Comparison of ENCODE assay signal across 1 cellular context in the genomic region with DNA sequence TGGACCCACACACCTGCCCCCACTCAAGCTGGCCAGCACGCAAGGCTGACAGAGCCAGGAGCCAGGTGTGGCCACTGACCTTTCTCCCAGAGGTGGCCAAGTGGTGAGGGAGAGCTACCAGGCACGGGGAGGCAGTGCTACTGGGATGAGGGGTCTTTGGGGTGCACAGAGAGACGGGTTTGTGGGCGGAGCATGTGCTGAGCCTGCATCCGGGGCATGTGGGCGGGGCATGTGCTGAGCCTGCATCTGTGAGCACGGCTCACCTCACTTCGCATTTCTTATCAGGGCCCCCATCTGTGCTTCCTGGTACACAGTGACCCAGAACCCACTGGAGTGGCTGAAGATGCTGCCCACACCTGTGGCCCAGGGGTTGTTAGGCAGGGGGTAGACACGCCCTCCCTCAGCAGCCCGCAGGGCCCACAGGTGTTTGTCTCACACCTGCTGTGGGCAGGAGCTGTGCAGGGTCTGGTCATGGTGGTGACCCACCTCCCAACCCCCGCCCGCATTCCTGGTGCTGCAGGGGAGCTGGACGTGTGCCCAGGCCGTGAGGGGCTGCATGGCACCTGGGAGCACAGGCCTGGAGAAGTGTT.
TF ChIP-seq lines count a peak whose summit lies in the region.

No MANE protein-coding gene starts in this region.

TF ChIP-seq in H1, 55 proteins besides CTCF, POLR2A, EP300 and RAD21:
- no peak for TF ChIP-seq ASH2L (IDR thresholded peaks at IDR 0.05; ENCODE audit: low read length)
- TF ChIP-seq SUZ12 (IDR thresholded peaks at IDR 0.05; ENCODE audit: low read length) = no peak
- no peak for TF ChIP-seq BACH1 (IDR thresholded peaks at IDR 0.05; ENCODE audit: low read length)
- TF ChIP-seq KDM1A (IDR thresholded peaks at IDR 0.05; ENCODE audit: borderline replicate concordance, low read length) = no peak
- no peak for TF ChIP-seq GTF2F1 (IDR thresholded peaks at IDR 0.05; ENCODE audit: borderline replicate concordance, low read depth, low read length)
- TF ChIP-seq SIRT6 (IDR thresholded peaks at IDR 0.05; ENCODE audit: low read length) = no peak
- TF ChIP-seq JUN (IDR thresholded peaks at IDR 0.05; ENCODE audit: low read depth, low read length) = no peak
- no peak for TF ChIP-seq RFX5 (IDR thresholded peaks at IDR 0.05; ENCODE audit: borderline replicate concordance, low read depth, low read length)
- TF ChIP-seq NRF1 (IDR thresholded peaks at IDR 0.05; ENCODE audit: low read depth, low read length) = no peak
- no peak for TF ChIP-seq TBP (IDR thresholded peaks at IDR 0.05; ENCODE audit: low read depth, low read length)
- TF ChIP-seq, protein P1, sequence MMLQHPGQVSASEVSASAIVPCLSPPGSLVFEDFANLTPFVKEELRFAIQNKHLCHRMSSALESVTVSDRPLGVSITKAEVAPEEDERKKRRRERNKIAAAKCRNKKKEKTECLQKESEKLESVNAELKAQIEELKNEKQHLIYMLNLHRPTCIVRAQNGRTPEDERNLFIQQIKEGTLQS (IDR thresholded peaks at IDR 0.05; ENCODE audit: insufficient read depth, low read depth, low read length) = no peak
- TF ChIP-seq CTBP2 (IDR thresholded peaks at IDR 0.05; ENCODE audit: borderline replicate concordance, insufficient read depth, insufficient read length, low read length) = no peak
- TF ChIP-seq EGR1 (IDR thresholded peaks at IDR 0.05; ENCODE audit: borderline replicate concordance, low read depth, low read length) = no peak
- no peak for TF ChIP-seq TAF7 (optimal IDR thresholded peaks at IDR 0.05; ENCODE audit: borderline replicate concordance, low read depth, low read length)
- TF ChIP-seq CREB1 (IDR thresholded peaks at IDR 0.05) = no peak
- no peak for TF ChIP-seq PHF8 (conservative IDR thresholded peaks at IDR 0.05; ENCODE audit: low read depth, low read length)
